18 cellular contexts compared by ENCODE assay signal in genomic region chr12:132723764-132724140, GRCh38. TPM values are rescaled to one million over a fixed set of nuclear protein-coding genes. Genes with fewer than 3 reads are reported as not detected.
DNase-seq lines count a peak whose midpoint lies in the region; ATAC-seq and TF ChIP-seq lines count a peak whose summit lies in the region.
"Had no signal": no experiment of that assay in that cellular context is flagged by ENCODE, and none has a peak within 500 bp of the region (broad histone marks: within the 10 kb centered on the region; RNA-seq: fewer than 3 reads in every experiment).

No MANE protein-coding gene starts in this region.

- H3K9me3 ChIP-seq in cardiac muscle cell (ENCODE audit: low read depth): no peaks in the 10 kb centered on the region
- H3K9me3 ChIP-seq: stomach had no signal

- intact Hi-C loops in left ventricle myocardium superior (cut with micrococcal nuclease): no loop called here

- DNase-seq in cardiac muscle cell (ENCODE audit: low read depth in 1 of 2, low spot score in 1 of 2) (peak in 1 of 2 donors; percentile 73), left ventricle myocardium superior (no peak), RWPE1 (ENCODE audit: low spot score) (no peak), fibroblast of mammary gland (ENCODE audit: low read depth) (peak; percentile 57), DMS53 treated with DMSO at 0.1 percent for 48 hours (lab: John Stamatoyannopoulos, UW; ENCODE audit: unreplicated experiment) (no peak), NCI-H2171 (lab: John Stamatoyannopoulos, UW) (no peak), NCI-H1694 treated with DMSO at 0.1 percent for 48 hours (lab: John Stamatoyannopoulos, UW) (no peak)
- DNase-seq: activated CD8-positive, alpha-beta memory T cell treated with anti-CD3 and anti-CD28 coated beads, Interleukin-2, amount 50 U/mL, for 4 hours; activated naive CD4-positive, alpha-beta T cell treated with anti-CD3 and anti-CD28 coated beads, Interleukin-2, amount 50 U/mL, for 16 hours; caudate nucleus; effector CD8-positive, alpha-beta T cell; midbrain; NCI-H2081 treated with DMSO at 0.1 percent for 48 hours; NCI-H69; PC-3; stomach; T1000 had no signal

- H3K27ac ChIP-seq in cardiac muscle cell (peak overlapping the region; percentile 9), RWPE1 (peak overlapping the region; percentile 52)
- H3K27ac ChIP-seq: stomach had no signal

- no peak for TF ChIP-seq CTCF in cardiac muscle cell (IDR thresholded peaks at IDR 0.05; ENCODE audit: low read depth, low read length)
- no peak for TF ChIP-seq CTCF in RWPE1 (conservative IDR thresholded peaks at IDR 0.05; ENCODE audit: low read depth)
- TF ChIP-seq CTCF in fibroblast of mammary gland (conservative IDR thresholded peaks at IDR 0.05; ENCODE audit: control insufficient read depth, insufficient read depth, low read depth, low read length): no peak

- ATAC-seq in left ventricle myocardium superior (no peak), HG03280 (IDR thresholded peaks at IDR 0.05; ENCODE audit: unreplicated experiment) (no peak)
- ATAC-seq: PC-3 had no signal

- H3K27me3 ChIP-seq in cardiac muscle cell: no peaks in the 10 kb centered on the region
- H3K27me3 ChIP-seq: stomach had no signal

- POLR2A ChIA-PET in RWPE1 (lab: Yijun Ruan, JAX; ENCODE audit: low non-redundant PET): no interaction called here

- CTCF ChIA-PET in RWPE1 (lab: Yijun Ruan, JAX): interaction anchor here (0.8 kb wide), 1 partner anchor 19 kb away, joined by 3 read pairs; no protein-coding TSS in a partner anchor

- no peaks in the 10 kb centered on the region for H3K4me1 ChIP-seq in cardiac muscle cell (ENCODE audit: low read depth)
- H3K4me1 ChIP-seq: stomach had no signal

- H3K36me3 ChIP-seq in cardiac muscle cell: peaks cover 67% of the 10 kb centered on the region

- H3K4me3 ChIP-seq in cardiac muscle cell (no peak overlapping the region), fibroblast of mammary gland (ENCODE audit: control insufficient read depth, low read depth, low read length) (no peak overlapping the region)
- H3K4me3 ChIP-seq: stomach had no signal

RNA-seq across cellular contexts. Expression of gene PGAM5, which starts 13.1 kb away (rescaled TPM):
- total RNA-seq in cardiac muscle cell: 23.8 and 42.0 TPM in 2 replicates
- 18.4 and 28.5 TPM in 2 replicates for polyA plus RNA-seq in cardiac muscle cell
- total RNA-seq in left ventricle myocardium superior: 33.7 TPM

RNA-seq across cellular contexts. Expression of gene PXMP2, which starts 36.4 kb away (rescaled TPM):
- total RNA-seq in cardiac muscle cell: 41.6 and 87.8 TPM in 2 replicates
- 70.1 and 111 TPM in 2 replicates for polyA plus RNA-seq in cardiac muscle cell
- 75.1 TPM for total RNA-seq in left ventricle myocardium superior

RNA-seq across cellular contexts. Expression of gene POLE, which starts 36.6 kb away (rescaled TPM):
- total RNA-seq in cardiac muscle cell (20.1 and 46.1 TPM in 2 replicates), left ventricle myocardium superior (13.0 TPM)
- polyA plus RNA-seq in cardiac muscle cell: 13.3 and 19.3 TPM in 2 replicates

RNA-seq across cellular contexts. Expression of gene ANKLE2, which starts 37.9 kb away (rescaled TPM):
- total RNA-seq in cardiac muscle cell (37.2 and 37.9 TPM in 2 replicates), left ventricle myocardium superior (26.1 TPM)
- 27.8 and 37.1 TPM in 2 replicates for polyA plus RNA-seq in cardiac muscle cell
